ENCODE assay signal across 8 cellular contexts in genomic region chr9:34226144-34226760, GRCh38. TPM values are rescaled to one million over a fixed set of nuclear protein-coding genes. Genes with fewer than 3 reads are reported as not detected.
A peak's percentile ranks its signal among the peaks of the same experiment; 100 is the strongest.
DNase-seq lines count a peak whose midpoint lies in the region; ATAC-seq, FAIRE-seq and TF ChIP-seq lines count a peak whose summit lies in the region.
"Not testable (repeated sequence)": the region's sequence is repeated elsewhere in the genome, so short reads cannot be mapped to it uniquely, and the experiment has no call there.

No MANE protein-coding gene starts in this region.

- H3K27me3 Mint-ChIP-seq in Calu3 (ENCODE audit: unreplicated experiment), result not testable (repeated sequence)

- 0 out of 2 replicates have a peak overlapping the region, but pooled peaks have one; percentile 3 for H3K27ac ChIP-seq in RWPE1
- peak overlapping the region in 1 of 4 donors; percentile 44 for H3K27ac ChIP-seq in body of pancreas
- H3K27ac ChIP-seq in hepatocyte; pancreas; small intestine (ENCODE audit: low read depth in 1 of 2, low read length in 1 of 2): not testable (repeated sequence)
- H3K27ac ChIP-seq in right lobe of liver, result peak overlapping the region in 2 of 3 donors; percentile 62 to 77

- H3K36me3 Mint-ChIP-seq in Calu3 (ENCODE audit: insufficient read depth, unreplicated experiment), result not testable (repeated sequence)

- not testable (repeated sequence) for BruUV-seq in Calu3 (replicated peaks; lab: Mats Ljungman, UMichigan)

- not testable (repeated sequence) for FAIRE-seq in pancreas (lab: Jason Lieb, UNC); small intestine (lab: Jason Lieb, UNC)

- peaks cover 12% of the 10 kb centered on the region for H3K4me1 ChIP-seq in body of pancreas
- H3K4me1 ChIP-seq in hepatocyte (ENCODE audit: insufficient read depth); pancreas; small intestine (ENCODE audit: control insufficient read depth in 2 of 2, insufficient read depth in 1 of 2, low read depth in 1 of 2, low read length in 1 of 2): not testable (repeated sequence)
- H3K4me1 ChIP-seq in right lobe of liver, result peaks cover 0 to 41% (median 14%) of the 10 kb centered on the region in 4 donors

- H3K4me3 ChIP-seq in body of pancreas; hepatocyte; pancreas; small intestine (ENCODE audit: low read depth in 1 of 2, low read length in 2 of 2): not testable (repeated sequence)
- peak overlapping the region in 1 of 3 donors; percentile 22 for H3K4me3 ChIP-seq in right lobe of liver

- ATAC-seq in body of pancreas (peak; percentile 42), left lobe of liver (peak; percentile 88), right lobe of liver (peak; percentile 87 to 94 (median 90)), pancreas (peak in 3 of 4 donors; percentile 51 to 81 (median 63))

- peak overlapping the region; percentile 45 for H3K27ac Mint-ChIP-seq in Calu3 (ENCODE audit: unreplicated experiment)

- H3K4me2 ChIP-seq in hepatocyte, result not testable (repeated sequence)

- not testable (repeated sequence) for H2AFZ ChIP-seq in hepatocyte

- not testable (repeated sequence) for DNase-seq in Calu3; RWPE1 (ENCODE audit: low spot score)
- DNase-seq in body of pancreas, result peak in 3 of 4 donors; percentile 19 to 27 (median 20)
- DNase-seq in hepatocyte (ENCODE audit: low spot score), result peak; percentile 30
- peak; percentile 89 for DNase-seq in left lobe of liver (ENCODE audit: low spot score)
- DNase-seq in right lobe of liver, result peak; percentile 67 to 87 (median 82)
- peak in 1 of 6 donors; percentile 24 for DNase-seq in pancreas
- peak; percentile 6 for DNase-seq in small intestine

- H3K9me2 ChIP-seq in hepatocyte (replicated peaks; ENCODE audit: insufficient read depth), result not testable (repeated sequence)

- not testable (repeated sequence) for H3K9me3 Mint-ChIP-seq in Calu3 (ENCODE audit: low read depth, unreplicated experiment)

- H3K36me3 ChIP-seq in body of pancreas (replicated peaks in 1 of 2; ENCODE audit: insufficient read depth in 1 of 2, low read depth in 2 of 2); hepatocyte (replicated peaks; ENCODE audit: insufficient read depth, low read depth); right lobe of liver; pancreas; small intestine (ENCODE audit: control insufficient read depth in 2 of 2, insufficient read depth in 2 of 2, low read length in 2 of 2): not testable (repeated sequence)

- H3K9me3 ChIP-seq in body of pancreas; hepatocyte (ENCODE audit: low read depth); right lobe of liver; pancreas; small intestine (ENCODE audit: control insufficient read depth, low read depth): not testable (repeated sequence)

- WGBS in body of pancreas, 2 donors, result 62 to 71% methylated on average over 9 of the region's 9 CpGs
- 80% methylated on average over 8 of the region's 9 CpGs for WGBS in hepatocyte (ENCODE audit: low lambda C conversion rate, missing lambda C conversion rate)
- 29% methylated on average over 5 of the region's 9 CpGs for WGBS in right lobe of liver (ENCODE audit: insufficient coverage, low coverage, low lambda C conversion rate, missing lambda C conversion rate)
- whole genome bisulfite sequencing in pancreas, 2 donors, result 60 to 62% methylated on average over 9 of the region's 9 CpGs
- WGBS in small intestine, 3 donors, result 68 to 88% (median 81%) methylated on average over 7 to 9 of the region's 9 CpGs

- not testable (repeated sequence) for TF ChIP-seq CTCF in Calu3 (IDR thresholded peaks at IDR 0.05; ENCODE audit: unreplicated experiment); RWPE1 (conservative IDR thresholded peaks at IDR 0.05; ENCODE audit: low read depth); body of pancreas (IDR thresholded peaks at IDR 0.05); hepatocyte (IDR thresholded peaks at IDR 0.05; ENCODE audit: poor library complexity); right lobe of liver (IDR thresholded peaks at IDR 0.05); pancreas (IDR thresholded peaks at IDR 0.05)

- H3K79me2 ChIP-seq in hepatocyte, result peaks cover 74% of the 10 kb centered on the region

- H3K27me3 ChIP-seq in body of pancreas; hepatocyte; right lobe of liver; pancreas; small intestine (ENCODE audit: control insufficient read depth in 2 of 2, insufficient read depth in 2 of 2, low read length in 2 of 2): not testable (repeated sequence)

- POLR2A ChIA-PET in RWPE1 (lab: Yijun Ruan, JAX; ENCODE audit: low non-redundant PET), result not testable (repeated sequence)

- CTCF ChIA-PET in Calu3 (lab: Charles Lee), result not testable (repeated sequence)
- CTCF ChIA-PET in RWPE1 (lab: Yijun Ruan, JAX), result interaction anchor here (0.7 kb wide), 1 partner anchor 120 kb away, joined by 3 read pairs; no protein-coding TSS in a partner anchor

- not testable (repeated sequence) for TF ChIP-seq POLR2A in body of pancreas (IDR thresholded peaks at IDR 0.05); right lobe of liver (IDR thresholded peaks at IDR 0.05)

- not testable (repeated sequence) for H3K4me3 Mint-ChIP-seq in Calu3 (ENCODE audit: low read depth, unreplicated experiment)

- H3K4me1 Mint-ChIP-seq in Calu3 (ENCODE audit: low read depth, unreplicated experiment), result not testable (repeated sequence)

- intact Hi-C loops in Calu3 (cut with micrococcal nuclease; ENCODE audit: unreplicated experiment); body of pancreas (cut with DNase I); right lobe of liver (cut with DNase I); pancreas (cut with DNase I): not testable (repeated sequence)

- H4K20me1 ChIP-seq in hepatocyte (ENCODE audit: insufficient read depth, poor library complexity, severe bottlenecking), result peaks cover 22% of the 10 kb centered on the region

RNA-seq across cellular contexts. Expression of gene UBAP1, which starts 47.4 kb away (rescaled TPM):
- total RNA-seq in Calu3 (2022), result 29.4 and 30.7 TPM in 2 replicates
- 10 to 100 TPM; 18.9 to 19.1 TPM for total RNA-seq in body of pancreas
- total RNA-seq in hepatocyte, result 38.0 and 49.6 TPM in 2 replicates
- polyA plus RNA-seq in hepatocyte, result 43.2 and 49.7 TPM in 2 replicates
- total RNA-seq in left lobe of liver, result 28.4 TPM
- total RNA-seq in right lobe of liver, result 10 to 100 TPM; 24.3 to 38.1 (median 29.7) TPM
- 10 to 100 TPM; 13.0 to 25.6 (median 17.0) TPM for total RNA-seq in pancreas
- 10 to 100 TPM; 12.1 to 21.9 TPM for polyA plus RNA-seq in pancreas
- 10 to 100 TPM; 32.6 to 44.1 (median 34.0) TPM for polyA plus RNA-seq in small intestine
